3 cellular contexts compared by ENCODE assay signal in genomic region chr9:8644571-8644970, GRCh38.
"Had no signal": no experiment of that assay in that cellular context is flagged by ENCODE, and none has a peak within 500 bp of the region (broad histone marks: within the 10 kb centered on the region; RNA-seq: fewer than 3 reads in every experiment).

No MANE protein-coding gene starts in this region.

- DNase-seq: GDM1, GF-D8 had no signal

- H3K4me3 ChIP-seq: GM12878 had no signal

- ATAC-seq: GM12878 had no signal
